In the genomic region with DNA sequence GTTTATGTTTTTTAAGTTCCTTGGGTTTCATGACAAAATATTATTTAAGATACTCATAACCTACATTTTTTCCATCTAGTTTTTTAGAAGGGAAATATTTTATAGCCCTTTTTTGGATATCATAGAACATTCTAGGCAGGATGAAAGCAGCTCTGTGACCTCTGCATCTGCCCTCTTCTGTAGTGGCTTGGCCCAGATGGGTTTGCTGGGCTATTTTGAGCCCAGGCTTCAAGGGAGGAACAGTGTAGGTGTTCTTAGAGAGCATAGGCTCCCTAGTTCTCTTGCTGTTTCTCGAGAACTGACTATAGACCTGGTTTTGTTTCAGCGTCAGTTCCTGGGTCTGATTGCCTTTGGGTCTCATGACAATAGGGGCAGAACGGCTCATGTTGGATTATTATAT, we compare ENCODE assay signal across 16 cellular contexts. TPM values are rescaled to one million over a fixed set of nuclear protein-coding genes. Genes with fewer than 3 reads are reported as not detected.
DNase-seq lines count a peak whose midpoint lies in the region; ATAC-seq and TF ChIP-seq lines count a peak whose summit lies in the region.
"Had no signal": no experiment of that assay in that cellular context is flagged by ENCODE, and none has a peak within 500 bp of the region (broad histone marks: within the 10 kb centered on the region; RNA-seq: fewer than 3 reads in every experiment).

No MANE protein-coding gene starts in this region.

- ATAC-seq in heart right ventricle (peak in 7 of 8 donors; percentile 60 to 92 (median 72)), left ventricle myocardium superior (peak; percentile 88), HG02798 (IDR thresholded peaks at IDR 0.05; ENCODE audit: poor library complexity, unreplicated experiment) (no peak)

- peak overlapping the region; percentile 42 for H3K27ac ChIP-seq in cardiac muscle cell
- H3K27ac ChIP-seq in heart right ventricle: peak overlapping the region in 3 of 10 donors; percentile 11 to 31 (median 20)

- H3K4me1 ChIP-seq in cardiac muscle cell (ENCODE audit: low read depth): peaks cover 10% of the 10 kb centered on the region
- H3K4me1 ChIP-seq in heart right ventricle: peaks cover 0 to 23% (median 0%) of the 10 kb centered on the region in 9 donors
- H3K4me1 ChIP-seq: Caco-2 had no signal

- H3K27me3 ChIP-seq in cardiac muscle cell (no peaks in the 10 kb centered on the region), heart right ventricle (no peaks in the 10 kb centered on the region)

- H3K9me3 ChIP-seq in cardiac muscle cell (ENCODE audit: low read depth) (no peaks in the 10 kb centered on the region), heart right ventricle (no peaks in the 10 kb centered on the region)
- H3K9me3 ChIP-seq: Caco-2 had no signal

- intact Hi-C loops in cardiac septum (cut with DNase I) (no loop called here), heart right ventricle (cut with DNase I) (no loop called here), left ventricle myocardium superior (cut with micrococcal nuclease) (no loop called here)

- H3K4me3 ChIP-seq in cardiac muscle cell: no peak overlapping the region
- no peak overlapping the region for H3K4me3 ChIP-seq in heart right ventricle

- no peak for TF ChIP-seq CTCF in cardiac muscle cell (IDR thresholded peaks at IDR 0.05; ENCODE audit: low read depth, low read length)
- no peak for TF ChIP-seq CTCF in heart right ventricle (IDR thresholded peaks at IDR 0.05)

- DNase-seq in cardiac muscle cell (ENCODE audit: low read depth in 1 of 2, low spot score in 1 of 2): no peak
- DNase-seq in cardiac septum (ENCODE audit: low spot score): no peak
- no peak for DNase-seq in heart right ventricle
- no peak for DNase-seq in left ventricle myocardium superior
- no peak for DNase-seq in COLO668 (lab: John Stamatoyannopoulos, UW; ENCODE audit: unreplicated experiment)
- DNase-seq in SW 1271 (lab: John Stamatoyannopoulos, UW): no peak
- DNase-seq: C1 segment of cervical spinal cord; Caco-2; CD4-positive, alpha-beta memory T cell; DMS153; DND-41; H7; HCEC 1CT had no signal

- WGBS in heart right ventricle, 2 donors: 63 to 73% methylated on average over 3 of the region's 3 CpGs

- peaks cover 7% of the 10 kb centered on the region for H3K36me3 ChIP-seq in cardiac muscle cell
- H3K36me3 ChIP-seq in heart right ventricle: peaks cover 0 to 6% (median 0%) of the 10 kb centered on the region in 9 donors

RNA-seq across cellular contexts. Expression of gene DIXDC1, which starts 32.2 kb away (rescaled TPM):
- 40.7 and 42.6 TPM in 2 replicates for total RNA-seq in cardiac muscle cell
- polyA plus RNA-seq in cardiac muscle cell: 26.5 and 35.0 TPM in 2 replicates
- 29.0 TPM for total RNA-seq in cardiac septum
- 10 to 100 TPM in 9 of 10 donors, 1 to 10 TPM in 1; 5.6 to 36.8 (median 28.6) TPM for total RNA-seq in heart right ventricle
- polyA plus RNA-seq in heart right ventricle: 1 to 10 TPM; 4.7 to 5.6 TPM
- 19.6 TPM for total RNA-seq in left ventricle myocardium superior

RNA-seq across cellular contexts. Expression of gene C11orf52, which starts 50.6 kb away (rescaled TPM):
- total RNA-seq in cardiac muscle cell (5.5 and 7.4 TPM in 2 replicates), cardiac septum (2.6 TPM), heart right ventricle (1 to 10 TPM in 8 of 10 donors, under 1 TPM in 2; 0.48 to 4.1 (median 1.6) TPM), left ventricle myocardium superior (1.0 TPM)
- polyA plus RNA-seq in cardiac muscle cell (7.6 and 8.5 TPM in 2 replicates), heart right ventricle (1 to 10 TPM; 3.0 to 3.2 TPM)
- total RNA-seq: A172; CD4-positive, alpha-beta memory T cell had no signal
- polyA plus RNA-seq: CD4-positive, alpha-beta memory T cell had no signal

RNA-seq across cellular contexts. Expression of gene DLAT, which starts 55.9 kb away (rescaled TPM):
- total RNA-seq in cardiac muscle cell (70.6 and 77.9 TPM in 2 replicates), cardiac septum (123 TPM), heart right ventricle (100 to 1,000 TPM; 128 to 191 (median 171) TPM), left ventricle myocardium superior (189 TPM)
- polyA plus RNA-seq in cardiac muscle cell (94.7 and 110 TPM in 2 replicates), heart right ventricle (10 to 100 TPM; 27.4 to 46.4 TPM)

RNA-seq across cellular contexts. Expression of gene HSPB2, which starts 56.8 kb away (rescaled TPM):
- total RNA-seq in cardiac muscle cell (0.36 and 0.74 TPM in 2 replicates), cardiac septum (59.9 TPM), heart right ventricle (10 to 100 TPM; 18.9 to 65.4 (median 29.1) TPM), left ventricle myocardium superior (37.0 TPM)
- polyA plus RNA-seq in cardiac muscle cell (6.6 and 9.2 TPM in 2 replicates), heart right ventricle (100 to 1,000 TPM in 1 of 2 donors, 10 to 100 TPM in 1; 37.7 to 136 TPM)
- total RNA-seq: A172; A673; Caco-2; CD4-positive, alpha-beta memory T cell; H7 had no signal
- polyA plus RNA-seq: CD4-positive, alpha-beta memory T cell had no signal

RNA-seq across cellular contexts. Expression of gene CRYAB, which starts 57.8 kb away (rescaled TPM):
- 15.3 and 48.6 TPM in 2 replicates for total RNA-seq in cardiac muscle cell
- polyA plus RNA-seq in cardiac muscle cell: 31.3 and 91.8 TPM in 2 replicates
- total RNA-seq in cardiac septum: 8,606 TPM
- total RNA-seq in heart right ventricle: over 10,000 TPM in 2 of 10 donors, 1,000 to 10,000 TPM in 8; 7,877 to 10,608 (median 8,590) TPM
- polyA plus RNA-seq in heart right ventricle: over 10,000 TPM in 1 of 2 donors, 1,000 to 10,000 TPM in 1; 7,695 to 25,436 TPM
- total RNA-seq in left ventricle myocardium superior: 6,681 TPM
- total RNA-seq: A172; CD4-positive, alpha-beta memory T cell had no signal
- polyA plus RNA-seq: CD4-positive, alpha-beta memory T cell had no signal
